17 cellular contexts compared by ENCODE assay signal in the genomic region with DNA sequence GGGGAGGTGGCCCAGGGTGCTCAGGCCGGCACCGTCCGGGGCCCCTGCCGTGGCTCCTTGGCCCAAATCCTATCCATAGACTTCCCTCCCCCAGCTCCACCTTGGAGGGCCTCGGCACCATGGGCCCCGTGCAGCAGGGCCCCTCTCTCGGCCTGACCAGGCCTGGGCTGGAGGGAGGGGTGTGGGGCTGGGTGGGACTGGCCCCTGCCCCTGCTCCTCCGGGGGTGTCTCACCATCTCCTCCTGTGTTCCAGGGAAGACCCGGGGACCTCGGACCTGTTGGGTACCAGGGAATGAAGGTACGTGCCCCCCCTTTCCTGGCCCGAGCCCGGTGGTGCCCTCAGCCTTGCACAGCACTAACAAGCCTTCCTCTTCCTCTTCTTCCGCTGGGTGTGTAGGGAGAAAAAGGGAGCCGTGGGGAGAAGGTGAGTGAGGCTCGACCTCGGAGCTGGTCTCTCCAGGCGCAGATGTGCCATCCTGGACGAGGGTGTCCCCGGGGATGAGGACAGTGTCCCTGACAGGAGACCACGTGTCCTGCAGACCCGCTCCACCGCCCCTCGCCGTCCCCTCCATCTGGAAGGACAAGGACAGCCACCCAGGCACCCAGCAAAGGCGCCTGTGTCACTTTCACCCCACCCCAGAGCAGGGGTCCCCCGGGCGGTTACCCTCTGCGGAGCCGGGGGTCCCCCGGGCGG. TPM values are rescaled to one million over a fixed set of nuclear protein-coding genes. Genes with fewer than 3 reads are reported as not detected.
DNase-seq lines count a peak whose midpoint lies in the region; TF ChIP-seq lines count a peak whose summit lies in the region.
"Had no signal": no experiment of that assay in that cellular context is flagged by ENCODE, and none has a peak within 500 bp of the region (broad histone marks: within the 10 kb centered on the region; RNA-seq: fewer than 3 reads in every experiment).

No MANE protein-coding gene starts in this region.

- no peaks in the 10 kb centered on the region for H3K9me3 ChIP-seq in thyroid gland

- no peaks in the 10 kb centered on the region for H3K9me3 Mint-ChIP-seq in nephron progenitor cell
- H3K9me3 Mint-ChIP-seq: endodermal cell, nephron had no signal

- H3K4me1 ChIP-seq in thyroid gland, result no peaks in the 10 kb centered on the region
- H3K4me1 ChIP-seq: foreskin keratinocyte had no signal

- H3K36me3 ChIP-seq in thyroid gland, result peaks cover 9 to 25% of the 10 kb centered on the region in 2 donors

- peaks cover 8% of the 10 kb centered on the region for H3K27me3 Mint-ChIP-seq in nephron progenitor cell (ENCODE audit: low read depth, poor library complexity)

- H3K27me3 ChIP-seq in thyroid gland, result no peaks in the 10 kb centered on the region

- H3K4me3 Mint-ChIP-seq in nephron progenitor cell, result no peak overlapping the region
- H3K4me3 Mint-ChIP-seq: activated CD8-positive, alpha-beta memory T cell treated with anti-CD3 and anti-CD28 coated beads, Interleukin-2, amount 10 ng/mL, durations not matched to agents 7 days and 5 days; endodermal cell; nephron; stimulated activated effector memory CD8-positive, alpha-beta T cell treated with anti-CD3 and anti-CD28 coated beads, Interleukin-12 subunit alpha, Interleukin-12 subunit beta, amount 100 ng/mL, for 72 hours had no signal

- TF ChIP-seq CTCF in nephron progenitor cell (IDR thresholded peaks at IDR 0.05) (no peak), thyroid gland (IDR thresholded peaks at IDR 0.05) (no peak)

- peaks cover 24% of the 10 kb centered on the region for H3K36me3 Mint-ChIP-seq in nephron progenitor cell (ENCODE audit: low read depth)
- H3K36me3 Mint-ChIP-seq: activated CD8-positive, alpha-beta memory T cell treated with anti-CD3 and anti-CD28 coated beads, Interleukin-2, amount 10 ng/mL, durations not matched to agents 7 days and 5 days; stimulated activated effector memory CD8-positive, alpha-beta T cell treated with anti-CD3 and anti-CD28 coated beads, Interleukin-12 subunit alpha, Interleukin-12 subunit beta, amount 100 ng/mL, for 72 hours had no signal

- no peak for TF ChIP-seq POLR2A in thyroid gland (IDR thresholded peaks at IDR 0.05)

- WGBS in thyroid gland, 2 donors, result 95 to 96% methylated on average over 24 to 25 of the region's 32 CpGs

- peak; percentile 9 for DNase-seq in activated naive CD4-positive, alpha-beta T cell treated with anti-CD3 and anti-CD28 coated beads, Interleukin-2, amount 50 U/mL, for 16 hours
- DNase-seq in activated naive CD4-positive, alpha-beta T cell (lab: John Stamatoyannopoulos, UW), result no peak
- peak; percentile 1 for DNase-seq in effector CD4-positive, alpha-beta T cell
- peak; percentile 2 for DNase-seq in nephron progenitor cell
- peak; percentile 1 for DNase-seq in thyroid gland
- DNase-seq in substantia nigra (lab: John Stamatoyannopoulos, UW), result no peak
- DNase-seq in NCI-H1092 (lab: John Stamatoyannopoulos, UW), result no peak
- DNase-seq in RPMI8226, result no peak
- DNase-seq: activated CD8-positive, alpha-beta memory T cell treated with anti-CD3 and anti-CD28 coated beads, Interleukin-2, amount 10 ng/mL, durations not matched to agents 7 days and 5 days; foreskin keratinocyte; HCEC 1CT; mammary epithelial cell; MM.1S; NCI-H526 had no signal

- no peak overlapping the region for H3K27ac Mint-ChIP-seq in nephron progenitor cell
- H3K27ac Mint-ChIP-seq: activated CD8-positive, alpha-beta memory T cell treated with anti-CD3 and anti-CD28 coated beads, Interleukin-2, amount 10 ng/mL, durations not matched to agents 7 days and 5 days; endodermal cell; nephron; stimulated activated effector memory CD8-positive, alpha-beta T cell treated with anti-CD3 and anti-CD28 coated beads, Interleukin-12 subunit alpha, Interleukin-12 subunit beta, amount 100 ng/mL, for 72 hours had no signal

- intact Hi-C loops in thyroid gland (cut with DNase I), result loop anchor here (10.0 kb wide), 1 partner anchor 195 kb away; a partner anchor contains a TSS

- H3K4me3 ChIP-seq in thyroid gland (replicated peaks in 1 of 3), result no peak overlapping the region

- H3K27ac ChIP-seq in thyroid gland (no peak overlapping the region), substantia nigra (ENCODE audit: low read depth, low read length, poor library complexity, severe bottlenecking) (no peak overlapping the region)
- H3K27ac ChIP-seq: foreskin keratinocyte had no signal

- peaks cover 13% of the 10 kb centered on the region for H3K4me1 Mint-ChIP-seq in nephron progenitor cell
- H3K4me1 Mint-ChIP-seq: activated CD8-positive, alpha-beta memory T cell treated with anti-CD3 and anti-CD28 coated beads, Interleukin-2, amount 10 ng/mL, durations not matched to agents 7 days and 5 days; endodermal cell had no signal

RNA-seq across cellular contexts. Expression of a gene that starts 7.9 kb away (rescaled TPM):
- 100 to 1,000 TPM in 3 of 4 donors, 10 to 100 TPM in 1; 96.1 to 213 (median 162) TPM for total RNA-seq in thyroid gland

Comparison
In these comparisons a context has a peak if more than half of its experiments do, and no peak if none do; other contexts are left out.
1. DNase-seq: peak in activated naive CD4-positive, alpha-beta T cell treated with anti-CD3 and anti-CD28 coated beads, Interleukin-2, amount 50 U/mL, for 16 hours (single experiment), effector CD4-positive, alpha-beta T cell (single experiment), nephron progenitor cell (single experiment) and thyroid gland (2 of 2); none in activated naive CD4-positive, alpha-beta T cell (0 of 4), substantia nigra (0 of 49), NCI-H1092 (single experiment) and RPMI8226 (single experiment).